Comparison of ENCODE assay signal across 8 cellular contexts in genomic region chr16:67892899-67893790, GRCh38. TPM values are rescaled to one million over a fixed set of nuclear protein-coding genes. Genes with fewer than 3 reads are reported as not detected.
DNase-seq lines count a peak whose midpoint lies in the region; ATAC-seq and TF ChIP-seq lines count a peak whose summit lies in the region.

TSS of gene PSKH1 (plus strand) at chr16:67893254. CDS start at chr16:67908750, 15,496 bp downstream.

- H3K27ac ChIP-seq in DOHH2 (ENCODE audit: low read depth, low read length) = no peak within 1 kb of the TSS
- H3K27ac ChIP-seq in RWPE1 = peak within 1 kb of the TSS; percentile 83

- H3K27me3 Mint-ChIP-seq in activated T-helper 17 cell treated with anti-CD3 and anti-CD28 coated beads, Interleukin-2, amount 50 U/mL, for 72 hours = no peaks in the 10 kb centered on the region
- no peaks in the 10 kb centered on the region for H3K27me3 Mint-ChIP-seq in naive thymus-derived CD8-positive, alpha-beta T cell
- H3K27me3 Mint-ChIP-seq in stimulated activated naive B cell treated with anti-CD40 and anti-IgM and Interleukin-4, amounts not matched to agents 10 μg/mL and 1 μg/mL and 100 μg/mL, for 72 hours = no peaks in the 10 kb centered on the region

- CTCF ChIA-PET in RWPE1 (lab: Yijun Ruan, JAX) = interaction anchor here (1.0 kb wide), 1 partner anchor 18 kb away, joined by 3 read pairs; no protein-coding TSS in a partner anchor

- POLR2A ChIA-PET in RWPE1 (lab: Yijun Ruan, JAX; ENCODE audit: low non-redundant PET) = interaction anchor here (0.6 kb wide), 1 partner anchor 18 kb away, joined by 3 read pairs; no protein-coding TSS in a partner anchor
- POLR2A ChIA-PET in naive thymus-derived CD8-positive, alpha-beta T cell (lab: Charles Lee) = interaction anchor here (0.6 to 3.2 kb wide), 11 partner anchors 11 to 372 kb away, joined by 3 to 15 read pairs (median 3); partner anchors contain the start of genes EDC4 and PSMB10

- TF ChIP-seq CTCF in DOHH2 (IDR thresholded peaks at IDR 0.05; ENCODE audit: low read depth, low read length, poor library complexity, severe bottlenecking) (no peak), RWPE1 (conservative IDR thresholded peaks at IDR 0.05; ENCODE audit: low read depth) (no peak), fibroblast of mammary gland (conservative IDR thresholded peaks at IDR 0.05; ENCODE audit: control insufficient read depth, insufficient read depth, low read depth, low read length) (no peak)

- ATAC-seq in activated T-helper 17 cell treated with anti-CD3 and anti-CD28 coated beads, Interleukin-2, amount 50 U/mL, for 72 hours (replicated peaks) = peak; percentile 100
- ATAC-seq in naive thymus-derived CD8-positive, alpha-beta T cell = peak; percentile 97 to 98
- ATAC-seq in stimulated activated naive B cell treated with anti-CD40 and anti-IgM and Interleukin-4, amounts not matched to agents 10 μg/mL and 1 μg/mL and 100 μg/mL, for 72 hours (replicated peaks) = peak; percentile 98

- H3K9me2 ChIP-seq in DOHH2 (replicated peaks; ENCODE audit: control insufficient read depth, low read length) = no peaks in the 10 kb centered on the region

- peaks cover 47% of the 10 kb centered on the region for H3K79me2 ChIP-seq in DOHH2 (ENCODE audit: control insufficient read depth, low read length)

- peak within 1 kb of the TSS; percentile 96 for H3K27ac Mint-ChIP-seq in activated T-helper 17 cell treated with anti-CD3 and anti-CD28 coated beads, Interleukin-2, amount 50 U/mL, for 72 hours
- H3K27ac Mint-ChIP-seq in naive thymus-derived CD8-positive, alpha-beta T cell = peak within 1 kb of the TSS; percentile 73 to 99 (median 97)
- H3K27ac Mint-ChIP-seq in stimulated activated naive B cell treated with anti-CD40 and anti-IgM and Interleukin-4, amounts not matched to agents 10 μg/mL and 1 μg/mL and 100 μg/mL, for 72 hours = peak within 1 kb of the TSS; percentile 98

- H3K4me3 ChIP-seq in DOHH2 (ENCODE audit: low read length) = peak within 1 kb of the TSS; percentile 87
- H3K4me3 ChIP-seq in fibroblast of mammary gland (ENCODE audit: control insufficient read depth, low read depth, low read length) = peak within 1 kb of the TSS; percentile 84

- H3K36me3 ChIP-seq in DOHH2 (ENCODE audit: control insufficient read depth, low read length) = no peaks in the 10 kb centered on the region; the same call in 1 of the 2 replicates

- H3K9me3 ChIP-seq in DOHH2 (ENCODE audit: control insufficient read depth, insufficient read depth, low read length) = no peaks in the 10 kb centered on the region

- H3K4me1 Mint-ChIP-seq in activated T-helper 17 cell treated with anti-CD3 and anti-CD28 coated beads, Interleukin-2, amount 50 U/mL, for 72 hours = peaks cover 22% of the 10 kb centered on the region
- H3K4me1 Mint-ChIP-seq in naive thymus-derived CD8-positive, alpha-beta T cell = peaks cover 15 to 48% (median 39%) of the 10 kb centered on the region in 4 donors
- H3K4me1 Mint-ChIP-seq in stimulated activated naive B cell treated with anti-CD40 and anti-IgM and Interleukin-4, amounts not matched to agents 10 μg/mL and 1 μg/mL and 100 μg/mL, for 72 hours = peaks cover 17 to 24% of the 10 kb centered on the region in 2 donors

- DNase-seq in GOT3 (lab: John Stamatoyannopoulos, UW) (peak; percentile 86), LoVo (ENCODE audit: low spot score) (peak; percentile 96), RWPE1 (ENCODE audit: low spot score) (peak; percentile 100), fibroblast of mammary gland (ENCODE audit: low read depth) (peak; percentile 92)
- peak; percentile 82 to 96 (median 89) for DNase-seq in naive thymus-derived CD8-positive, alpha-beta T cell
- DNase-seq in stimulated activated naive B cell treated with anti-CD40 and anti-IgM and Interleukin-4, amounts not matched to agents 10 μg/mL and 1 μg/mL and 100 μg/mL, for 72 hours = peak; percentile 89

- no peaks in the 10 kb centered on the region for H3F3A ChIP-seq in DOHH2 (ENCODE audit: control insufficient read depth, insufficient read depth)

- peak within 1 kb of the TSS; percentile 94 for H3K4me2 ChIP-seq in DOHH2 (ENCODE audit: low read length)

- H3K9me3 Mint-ChIP-seq in activated T-helper 17 cell treated with anti-CD3 and anti-CD28 coated beads, Interleukin-2, amount 50 U/mL, for 72 hours = no peaks in the 10 kb centered on the region
- no peaks in the 10 kb centered on the region for H3K9me3 Mint-ChIP-seq in naive thymus-derived CD8-positive, alpha-beta T cell
- no peaks in the 10 kb centered on the region for H3K9me3 Mint-ChIP-seq in stimulated activated naive B cell treated with anti-CD40 and anti-IgM and Interleukin-4, amounts not matched to agents 10 μg/mL and 1 μg/mL and 100 μg/mL, for 72 hours

- peaks cover 18% of the 10 kb centered on the region for H3K4me1 ChIP-seq in DOHH2 (ENCODE audit: control insufficient read depth, low read length)

- H3K36me3 Mint-ChIP-seq in activated T-helper 17 cell treated with anti-CD3 and anti-CD28 coated beads, Interleukin-2, amount 50 U/mL, for 72 hours (ENCODE audit: low read depth) = no peaks in the 10 kb centered on the region
- H3K36me3 Mint-ChIP-seq in naive thymus-derived CD8-positive, alpha-beta T cell = peaks cover 0 to 3% (median 0%) of the 10 kb centered on the region in 3 donors
- peaks cover 0 to 3% of the 10 kb centered on the region in 2 donors for H3K36me3 Mint-ChIP-seq in stimulated activated naive B cell treated with anti-CD40 and anti-IgM and Interleukin-4, amounts not matched to agents 10 μg/mL and 1 μg/mL and 100 μg/mL, for 72 hours

- H3K27me3 ChIP-seq in DOHH2 (ENCODE audit: control insufficient read depth, low read length) = no peaks in the 10 kb centered on the region

- H4K20me1 ChIP-seq in DOHH2 (ENCODE audit: control insufficient read depth, insufficient read depth, low read depth, low read length) = no peaks in the 10 kb centered on the region

- peak within 1 kb of the TSS; percentile 95 for H3K4me3 Mint-ChIP-seq in activated T-helper 17 cell treated with anti-CD3 and anti-CD28 coated beads, Interleukin-2, amount 50 U/mL, for 72 hours
- peak within 1 kb of the TSS; percentile 89 to 99 (median 94) for H3K4me3 Mint-ChIP-seq in naive thymus-derived CD8-positive, alpha-beta T cell
- peak within 1 kb of the TSS; percentile 91 to 95 for H3K4me3 Mint-ChIP-seq in stimulated activated naive B cell treated with anti-CD40 and anti-IgM and Interleukin-4, amounts not matched to agents 10 μg/mL and 1 μg/mL and 100 μg/mL, for 72 hours

RNA-seq across cellular contexts. Expression of gene PSKH1, which starts in this region (rescaled TPM):
- 10 to 100 TPM in 1 of 2 donors, 1 to 10 TPM in 1; 7.5 to 11.8 TPM for total RNA-seq in activated T-helper 17 cell treated with anti-CD3 and anti-CD28 coated beads, Interleukin-2, amount 50 U/mL, for 72 hours
- total RNA-seq in naive thymus-derived CD8-positive, alpha-beta T cell = 10 to 100 TPM; 26.6 to 28.6 TPM
- 10 to 100 TPM; 20.8 to 34.5 (median 22.2) TPM for polyA plus RNA-seq in naive thymus-derived CD8-positive, alpha-beta T cell
